In genomic region chr15:41493205-41493901, GRCh38 we compare ENCODE assay signal across 8 cellular contexts. TPM values are rescaled to one million over a fixed set of nuclear protein-coding genes. Genes with fewer than 3 reads are reported as not detected.
DNase-seq lines count a peak whose midpoint lies in the region; ATAC-seq and TF ChIP-seq lines count a peak whose summit lies in the region.

TSS of gene ITPKA (plus strand) at chr15:41493874. CDS start at chr15:41493928, 54 bp downstream.

- peak; percentile 45 for TF ChIP-seq POLR2A in GM18526 (IDR thresholded peaks at IDR 0.05; ENCODE audit: extremely low read depth, insufficient read length)

- H3K27me3 ChIP-seq in duodenal mucosa (ENCODE audit: control insufficient read depth in 1 of 2, insufficient read depth in 2 of 2, low read length in 2 of 2) (peaks cover 3 to 15% of the 10 kb centered on the region in 2 donors), mesenchymal stem cell (ENCODE audit: control insufficient read depth in 1 of 2, insufficient read depth in 1 of 2, low read length in 2 of 2) (peaks cover 7 to 53% of the 10 kb centered on the region in 2 experiments)

- peak within 1 kb of the TSS; percentile 6 to 11 for H2BK12ac ChIP-seq in mesenchymal stem cell (ENCODE audit: low read length in 2 of 2)

- peak within 1 kb of the TSS; percentile 78 to 85 for H3K9ac ChIP-seq in duodenal mucosa (ENCODE audit: low read depth in 1 of 2, low read length in 2 of 2)
- peak within 1 kb of the TSS; percentile 54 for H3K9ac ChIP-seq in mesenchymal stem cell (ENCODE audit: low read length)

- peak within 1 kb of the TSS; percentile 69 for H4K8ac ChIP-seq in mesenchymal stem cell (ENCODE audit: low read length)

- H3K4me2 ChIP-seq in mesenchymal stem cell (ENCODE audit: low read length, poor library complexity, severe bottlenecking): peak within 1 kb of the TSS; percentile 86

- H2BK5ac ChIP-seq in mesenchymal stem cell (ENCODE audit: low read depth, low read length, poor library complexity, severe bottlenecking): no peak within 1 kb of the TSS

- peak within 1 kb of the TSS; percentile 30 for H2BK15ac ChIP-seq in mesenchymal stem cell (ENCODE audit: low read depth, poor library complexity, severe bottlenecking)

- no peaks in the 10 kb centered on the region for H3K36me3 ChIP-seq in duodenal mucosa (ENCODE audit: control insufficient read depth in 1 of 2, insufficient read depth in 2 of 2, low read length in 2 of 2)
- no peaks in the 10 kb centered on the region for H3K36me3 ChIP-seq in mesenchymal stem cell (ENCODE audit: control insufficient read depth in 1 of 2, insufficient read depth in 2 of 2, low read depth in 1 of 2, low read length in 2 of 2)

- H3K4me1 ChIP-seq in duodenal mucosa (ENCODE audit: control insufficient read depth in 1 of 2, insufficient read depth in 2 of 2, low read length in 2 of 2): peaks cover 23 to 33% of the 10 kb centered on the region in 2 donors
- H3K4me1 ChIP-seq in mesenchymal stem cell (ENCODE audit: control insufficient read depth, insufficient read depth, low read depth, low read length): peaks cover 50% of the 10 kb centered on the region

- H3K18ac ChIP-seq in mesenchymal stem cell (ENCODE audit: low read depth in 1 of 2, low read length in 2 of 2): peak within 1 kb of the TSS; percentile 37 to 54

- in situ Hi-C loops in ACHN (cut with HindIII; ENCODE audit: low pct_ligation_motif_present, low pct_unique_long_range_greater_than_20kb, low sequenced_read_pairs): no loop called here

- H3K9me3 ChIP-seq in duodenal mucosa (ENCODE audit: control insufficient read depth in 1 of 2, low read length in 2 of 2) (no peaks in the 10 kb centered on the region), mesenchymal stem cell (ENCODE audit: control insufficient read depth, low read length) (no peaks in the 10 kb centered on the region)

- peak; percentile 69 for ATAC-seq in HG03064 (IDR thresholded peaks at IDR 0.05; ENCODE audit: low read depth, unreplicated experiment)

- H3K14ac ChIP-seq in mesenchymal stem cell (ENCODE audit: low read length in 2 of 2): no peak within 1 kb of the TSS

- peak within 1 kb of the TSS in 1 of 2 experiments; percentile 46 for H3K23ac ChIP-seq in mesenchymal stem cell (ENCODE audit: low read length in 2 of 2)

- under 1% methylated on average over 35 of the region's 60 CpGs for WGBS in mesenchymal stem cell

- no peak within 1 kb of the TSS for H3K4ac ChIP-seq in mesenchymal stem cell (ENCODE audit: low read depth in 1 of 2, low read length in 2 of 2)

- peak; percentile 84 for DNase-seq in ACHN
- DNase-seq in NCI-H446 (lab: John Stamatoyannopoulos, UW): peak; percentile 16 to 75
- DNase-seq in activated CD4-positive, alpha-beta T cell treated with anti-CD3 and anti-CD28 coated beads, Interleukin-2, amount 50 U/mL, for 4 hours: peak; percentile 82 to 87
- DNase-seq in mesenchymal stem cell: peak; percentile 78
- DNase-seq in stimulated activated CD8-positive, alpha-beta memory T cell treated with anti-CD3 and anti-CD28 coated beads, Interleukin-15, amount 100 ng/mL, for 1 hour (ENCODE audit: low read depth): peak; percentile 58

- H2AK5ac ChIP-seq in mesenchymal stem cell (ENCODE audit: low read length, severe bottlenecking): no peak within 1 kb of the TSS

- H4K91ac ChIP-seq in mesenchymal stem cell (ENCODE audit: low read length): peak within 1 kb of the TSS; percentile 1

- H3K27ac ChIP-seq in duodenal mucosa (ENCODE audit: low read depth, low read length): peak within 1 kb of the TSS; percentile 93
- H3K27ac ChIP-seq in mesenchymal stem cell (ENCODE audit: low read length, poor library complexity, severe bottlenecking): peak within 1 kb of the TSS; percentile 5

- H2BK120ac ChIP-seq in mesenchymal stem cell (ENCODE audit: low read depth, low read length): no peak within 1 kb of the TSS

- no peaks in the 10 kb centered on the region for H3K79me1 ChIP-seq in mesenchymal stem cell (replicated peaks; ENCODE audit: low read length, poor library complexity, severe bottlenecking)

- peak within 1 kb of the TSS; percentile 46 for H2AFZ ChIP-seq in mesenchymal stem cell (ENCODE audit: low read depth, low read length)

- H3K4me3 ChIP-seq in duodenal mucosa (ENCODE audit: low read depth in 1 of 2, low read length in 2 of 2) (peak within 1 kb of the TSS; percentile 76 to 81), mesenchymal stem cell (ENCODE audit: insufficient read depth in 1 of 2, low read depth in 1 of 2, low read length in 2 of 2) (peak within 1 kb of the TSS; percentile 51 to 76)

RNA-seq across cellular contexts. Expression of gene ITPKA, which starts in this region (rescaled TPM):
- 0.37 TPM for polyA plus RNA-seq in mesenchymal stem cell (2013, experiment 1 of 2)
- polyA plus RNA-seq in mesenchymal stem cell (2013, experiment 2 of 2): 0.33 TPM

Comparison
In these comparisons a context has a peak if more than half of its experiments do, and no peak if none do; other contexts are left out.
1. Peak in every context shown above with its lines: DNase-seq, ATAC-seq, H3K4me3 ChIP-seq and H3K27ac ChIP-seq.